In the genomic region with DNA sequence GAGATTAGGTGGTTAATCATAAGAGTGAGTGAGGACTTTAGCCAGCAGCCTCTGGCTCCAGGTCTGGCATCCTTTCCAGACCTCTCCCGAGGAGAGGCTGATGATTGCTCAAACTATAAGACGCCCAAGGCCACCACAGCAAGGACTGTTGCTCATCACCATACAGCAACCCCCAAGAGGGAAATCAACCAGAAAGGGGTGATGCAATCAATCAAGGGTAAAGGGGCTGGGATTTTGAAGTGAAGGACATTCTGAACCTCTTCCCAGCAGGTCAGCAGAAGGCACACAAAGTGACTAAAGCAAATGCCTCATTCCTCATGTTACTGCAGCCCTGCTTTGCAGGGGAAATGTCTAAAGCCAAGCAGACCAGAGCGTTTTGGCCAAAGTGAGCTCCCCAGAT, we compare ENCODE assay signal across 15 cellular contexts.
DNase-seq lines count a peak whose midpoint lies in the region; ATAC-seq and TF ChIP-seq lines count a peak whose summit lies in the region.
"Had no signal": no experiment of that assay in that cellular context is flagged by ENCODE, and none has a peak within 500 bp of the region (broad histone marks: within the 10 kb centered on the region; RNA-seq: fewer than 3 reads in every experiment).

No MANE protein-coding gene starts in this region.

- H3K27me3 ChIP-seq in adipocyte (replicated peaks; ENCODE audit: control insufficient read depth, insufficient read depth, low read length) (peaks cover 12% of the 10 kb centered on the region), tibial artery (peaks cover 0 to 8% of the 10 kb centered on the region in 2 donors)
- H3K27me3 ChIP-seq: MG63 had no signal

- peak; percentile 88 for ATAC-seq in Right ventricle myocardium superior (ENCODE audit: poor library complexity)

- H3K27ac ChIP-seq in tibial artery: no peak overlapping the region
- H3K27ac ChIP-seq: KMS-11 had no signal

- TF ChIP-seq CTCF in lower leg skin (IDR thresholded peaks at IDR 0.05) (no peak), tibial artery (IDR thresholded peaks at IDR 0.05) (no peak)

- no peaks in the 10 kb centered on the region for H3K36me3 ChIP-seq in adipocyte (ENCODE audit: control insufficient read depth, insufficient read depth, low read length, severe bottlenecking)
- H3K36me3 ChIP-seq in tibial artery: no peaks in the 10 kb centered on the region
- H3K36me3 ChIP-seq: MG63 had no signal

- H3K9me3 ChIP-seq in adipocyte (ENCODE audit: control insufficient read depth, low read length) (no peaks in the 10 kb centered on the region), tibial artery (no peaks in the 10 kb centered on the region)
- H3K9me3 ChIP-seq: MG63 had no signal

- peak overlapping the region; percentile 26 for H3K9ac ChIP-seq in adipocyte (ENCODE audit: low read length)
- H3K9ac ChIP-seq: KMS-11 had no signal

- DNase-seq in adipocyte (ENCODE audit: low read depth) (no peak), Right ventricle myocardium superior (peak; percentile 63), lower leg skin (ENCODE audit: low spot score in 2 of 2) (peak; percentile 40 to 50), tibial artery (peak; percentile 81 to 83), iPS-NIHi7 (ENCODE audit: extremely low spot score) (no peak)
- DNase-seq in activated CD8-positive, alpha-beta memory T cell treated with anti-CD3 and anti-CD28 coated beads for 24 hours: no peak
- DNase-seq in activated CD4-positive, alpha-beta T cell treated with anti-CD3 and anti-CD28 coated beads for 4 hours: no peak
- DNase-seq: AML-193, DMS53, MG63, NCI-H1930, NCI-H2171, NCI-H446 treated with DMSO at 0.1 percent for 48 hours, NCI-H82 had no signal

- no peak overlapping the region for H3K4me3 ChIP-seq in adipocyte (ENCODE audit: low read length)
- no peak overlapping the region for H3K4me3 ChIP-seq in lower leg skin (ENCODE audit: low read depth, poor library complexity, severe bottlenecking)
- H3K4me3 ChIP-seq in tibial artery: no peak overlapping the region
- H3K4me3 ChIP-seq: MG63 had no signal

- TF ChIP-seq POLR2A in lower leg skin (IDR thresholded peaks at IDR 0.05): no peak

- H3K4me1 ChIP-seq in adipocyte (ENCODE audit: control insufficient read depth, insufficient read depth, low read length): peaks cover 15% of the 10 kb centered on the region
- no peaks in the 10 kb centered on the region for H3K4me1 ChIP-seq in tibial artery

- intact Hi-C loops in Right ventricle myocardium superior (cut with DNase I): no loop called here
- intact Hi-C loops in lower leg skin (cut with DNase I; ENCODE audit: low total_unique reads): no loop called here
- intact Hi-C loops in tibial artery (cut with DNase I; ENCODE audit: low total_unique reads): no loop called here

- WGBS in lower leg skin, 2 donors: 29 to 35% methylated on average over 3 of the region's 3 CpGs

Comparison
In these comparisons a context has a peak if more than half of its experiments do, and no peak if none do; other contexts are left out.
1. DNase-seq: peak in Right ventricle myocardium superior (single experiment), lower leg skin (2 of 2) and tibial artery (2 of 2); none in adipocyte (single experiment), activated CD8-positive, alpha-beta memory T cell treated with anti-CD3 and anti-CD28 coated beads for 24 hours (single experiment), activated CD4-positive, alpha-beta T cell treated with anti-CD3 and anti-CD28 coated beads for 4 hours (0 of 2) and iPS-NIHi7 (single experiment).